Comparison of ENCODE assay signal across 25 cellular contexts in genomic region chr2:144947709-144948037, GRCh38.
"Had no signal": no experiment of that assay in that cellular context is flagged by ENCODE, and none has a peak within 500 bp of the region (broad histone marks: within the 10 kb centered on the region; RNA-seq: fewer than 3 reads in every experiment).

No MANE protein-coding gene starts in this region.

- H3K4me3 Mint-ChIP-seq: activated CD8-positive, alpha-beta T cell treated with anti-CD3 and anti-CD28 coated beads for 36 hours; activated naive CD8-positive, alpha-beta T cell treated with anti-CD3 and anti-CD28 coated beads, Interleukin-2, amount 10 ng/mL, durations not matched to agents 7 days and 5 days; activated T-cell treated with anti-CD3 and anti-CD28 coated beads, Interleukin-2, amount 50 U/mL, for 72 hours; IgD-negative memory B cell; T-helper 1 cell treated with Interleukin-12 subunit alpha and Interleukin-12 subunit beta and Interleukin-4 antibody, amounts not matched to agents 30 μg/mL and 1 μg/mL, for 36 hours had no signal

- ATAC-seq: activated CD4-positive, CD25-positive, alpha-beta regulatory T cell treated with anti-CD3 and anti-CD28 coated beads, Interleukin-2, amount 50 U/mL, for 24 hours; activated T-cell treated with anti-CD3 and anti-CD28 coated beads, Interleukin-2, amount 50 U/mL, for 72 hours had no signal

- H3K36me3 Mint-ChIP-seq: activated naive CD8-positive, alpha-beta T cell treated with anti-CD3 and anti-CD28 coated beads, Interleukin-2, amount 10 ng/mL, durations not matched to agents 7 days and 5 days; IgD-negative memory B cell had no signal

- DNase-seq: activated CD4-positive, alpha-beta T cell treated with anti-CD3 and anti-CD28 coated beads for 4 hours; activated CD8-positive, alpha-beta memory T cell treated with anti-CD3 and anti-CD28 coated beads, Interleukin-2, amount 50 U/mL, for 4 hours; activated CD8-positive, alpha-beta T cell treated with anti-CD3 and anti-CD28 coated beads for 36 hours; activated gamma-delta T cell treated with Interleukin-2 at 50 U/mL for 16 hours; activated naive CD4-positive, alpha-beta T cell treated with anti-CD3 and anti-CD28 coated beads, Interleukin-2, amount 50 U/mL, for 16 hours; activated naive CD8-positive, alpha-beta T cell treated with anti-CD3 and anti-CD28 coated beads, Interleukin-2, amount 10 ng/mL, durations not matched to agents 7 days and 5 days; activated T-cell treated with anti-CD3 and anti-CD28 coated beads, Interleukin-2, amount 50 U/mL, for 72 hours; adrenal gland; aorta; central memory CD4-positive, alpha-beta T cell; MM.1S; NCI-H1105; NCI-H1436; NCI-H1694 treated with DMSO at 0.1 percent for 48 hours; NCI-H2029 treated with DMSO at 0.1 percent for 48 hours; NCI-H510A treated with DMSO at 0.1 percent for 48 hours; NCI-H748 treated with DMSO at 0.1 percent for 48 hours; Peyer's patch; SHP77 had no signal

- H3K9ac ChIP-seq: KMS-11 had no signal

- H3K9me3 ChIP-seq: adrenal gland, Peyer's patch, SJSA1 had no signal

- H3K4me2 ChIP-seq: KMS-11 had no signal

- H3K9me3 Mint-ChIP-seq: activated CD8-positive, alpha-beta T cell treated with anti-CD3 and anti-CD28 coated beads for 36 hours; activated naive CD8-positive, alpha-beta T cell treated with anti-CD3 and anti-CD28 coated beads, Interleukin-2, amount 10 ng/mL, durations not matched to agents 7 days and 5 days; activated T-cell treated with anti-CD3 and anti-CD28 coated beads, Interleukin-2, amount 50 U/mL, for 72 hours; activated T-helper 2 cell treated with anti-CD3 and anti-CD28 coated beads, Interferon-gamma antibody, Interleukin-2, Interleukin-4, amounts not matched to agents 10 μg/mL and 5 μg/mL and 100 μg/mL, durations not matched to agents 14 hours and 24 hours and 36 hours; IgD-negative memory B cell; T-helper 1 cell treated with Interleukin-12 subunit alpha and Interleukin-12 subunit beta and Interleukin-4 antibody, amounts not matched to agents 30 μg/mL and 1 μg/mL, for 36 hours had no signal

- H3K4me3 ChIP-seq: adrenal gland, Peyer's patch, SJSA1 had no signal

- H3K27ac ChIP-seq: adrenal gland, KMS-11, Peyer's patch, SJSA1 had no signal

- H3K27me3 Mint-ChIP-seq: activated CD8-positive, alpha-beta T cell treated with anti-CD3 and anti-CD28 coated beads for 36 hours; activated naive CD8-positive, alpha-beta T cell treated with anti-CD3 and anti-CD28 coated beads, Interleukin-2, amount 10 ng/mL, durations not matched to agents 7 days and 5 days had no signal

- H3K36me3 ChIP-seq: adrenal gland, Peyer's patch, SJSA1 had no signal

- H3K27ac Mint-ChIP-seq: activated CD8-positive, alpha-beta T cell treated with anti-CD3 and anti-CD28 coated beads for 36 hours; activated naive CD8-positive, alpha-beta T cell treated with anti-CD3 and anti-CD28 coated beads, Interleukin-2, amount 10 ng/mL, durations not matched to agents 7 days and 5 days; activated T-cell treated with anti-CD3 and anti-CD28 coated beads, Interleukin-2, amount 50 U/mL, for 72 hours; activated T-helper 2 cell treated with anti-CD3 and anti-CD28 coated beads, Interferon-gamma antibody, Interleukin-2, Interleukin-4, amounts not matched to agents 10 μg/mL and 5 μg/mL and 100 μg/mL, durations not matched to agents 14 hours and 24 hours and 36 hours; IgD-negative memory B cell; T-helper 1 cell treated with Interleukin-12 subunit alpha and Interleukin-12 subunit beta and Interleukin-4 antibody, amounts not matched to agents 30 μg/mL and 1 μg/mL, for 36 hours had no signal

- H3K4me1 Mint-ChIP-seq: activated naive CD8-positive, alpha-beta T cell treated with anti-CD3 and anti-CD28 coated beads, Interleukin-2, amount 10 ng/mL, durations not matched to agents 7 days and 5 days; IgD-negative memory B cell had no signal

- H3K27me3 ChIP-seq: adrenal gland, Peyer's patch, SJSA1 had no signal
